In genomic region chr17:63842540-63843386, GRCh38 we compare ENCODE assay signal across 1 cellular context.
TF ChIP-seq lines count a peak whose summit lies in the region.

Gene SMARCD2 (minus strand): TSS chr17:63842685. CDS start chr17:63842674, 11 bp downstream.

TF ChIP-seq in HepG2, 621 proteins besides CTCF, POLR2A, EP300 and RAD21 (continued from another document and continues in another):
- TF ChIP-seq ZBTB10 (CRISPR knock-in tag; IDR thresholded peaks at IDR 0.05; ENCODE audit: borderline replicate concordance): peak; percentile 88
- peak; percentile 84 for TF ChIP-seq PATZ1 (CRISPR knock-in tag; IDR thresholded peaks at IDR 0.05)
- 0 out of 2 replicates have a peak, but pooled peaks have one; percentile 84 for TF ChIP-seq MBNL3 (CRISPR knock-in tag; conservative IDR thresholded peaks at IDR 0.05)
- TF ChIP-seq KDM1A (CRISPR knock-in tag; IDR thresholded peaks at IDR 0.05): peak; percentile 84
- TF ChIP-seq EEA1 (CRISPR knock-in tag; IDR thresholded peaks at IDR 0.05; ENCODE audit: borderline replicate concordance): peak; percentile 90
- no peak for TF ChIP-seq ZBTB8A (CRISPR knock-in tag; IDR thresholded peaks at IDR 0.05; ENCODE audit: borderline replicate concordance, low read depth)
- TF ChIP-seq SETDB1 (CRISPR knock-in tag; IDR thresholded peaks at IDR 0.05; ENCODE audit: borderline replicate concordance): no peak
- TF ChIP-seq ZNF451 (CRISPR knock-in tag; IDR thresholded peaks at IDR 0.05): peak; percentile 96
- peak; percentile 86; the same call in 1 of the 2 replicates for TF ChIP-seq MIER3 (CRISPR knock-in tag; IDR thresholded peaks at IDR 0.05; ENCODE audit: borderline replicate concordance)
- TF ChIP-seq SMC3 (IDR thresholded peaks at IDR 0.05; ENCODE audit: low read length): no peak; the same call in 1 of the 2 replicates
- TF ChIP-seq ZNF597 (CRISPR knock-in tag; IDR thresholded peaks at IDR 0.05): no peak; the same call in 1 of the 2 replicates
- no peak; the same call in 1 of the 2 replicates for TF ChIP-seq THAP9 (CRISPR knock-in tag; IDR thresholded peaks at IDR 0.05; ENCODE audit: borderline replicate concordance)
- TF ChIP-seq ETV6 (CRISPR knock-in tag; conservative IDR thresholded peaks at IDR 0.05): peak; percentile 97
- 0 out of 2 replicates have a peak, but pooled peaks have one; percentile 53 for TF ChIP-seq RNF219 (CRISPR knock-in tag; IDR thresholded peaks at IDR 0.05)
- TF ChIP-seq NR1H2 (CRISPR knock-in tag; IDR thresholded peaks at IDR 0.05; ENCODE audit: borderline replicate concordance, low read depth): peak; percentile 91; the same call in 1 of the 2 replicates
- TF ChIP-seq ZNF124 (CRISPR knock-in tag; IDR thresholded peaks at IDR 0.05): peak; percentile 95
- TF ChIP-seq CHCHD3 (CRISPR knock-in tag; IDR thresholded peaks at IDR 0.05): peak; percentile 82; the same call in 1 of the 2 replicates
- TF ChIP-seq ZHX1 (CRISPR knock-in tag; IDR thresholded peaks at IDR 0.05; ENCODE audit: low read depth): no peak
- no peak for TF ChIP-seq RARG (CRISPR knock-in tag; IDR thresholded peaks at IDR 0.05; ENCODE audit: low read depth)
- 0 out of 2 replicates have a peak, but pooled peaks have one; percentile 12 for TF ChIP-seq RFX3 (CRISPR knock-in tag; IDR thresholded peaks at IDR 0.05)
- peak; percentile 73 for TF ChIP-seq ZKSCAN1 (IDR thresholded peaks at IDR 0.05; ENCODE audit: low read length)
- TF ChIP-seq PLRG1 (conservative IDR thresholded peaks at IDR 0.05): no peak
- TF ChIP-seq GZF1 (CRISPR knock-in tag; IDR thresholded peaks at IDR 0.05): peak; percentile 76
- TF ChIP-seq FOXK2 (IDR thresholded peaks at IDR 0.05): no peak
- TF ChIP-seq YEATS2 (CRISPR knock-in tag; IDR thresholded peaks at IDR 0.05; ENCODE audit: borderline replicate concordance): peak; percentile 87
- no peak for TF ChIP-seq MZF1 (CRISPR knock-in tag; IDR thresholded peaks at IDR 0.05; ENCODE audit: borderline replicate concordance)
- 0 out of 2 replicates have a peak, but pooled peaks have one; percentile 45 for TF ChIP-seq FOXM1 (CRISPR knock-in tag; IDR thresholded peaks at IDR 0.05)
- TF ChIP-seq SMARCC2 (IDR thresholded peaks at IDR 0.05): peak; percentile 39; the same call in 1 of the 2 replicates
- no peak for TF ChIP-seq ZMAT5 (CRISPR knock-in tag; IDR thresholded peaks at IDR 0.05; ENCODE audit: borderline replicate concordance, low read depth)
- peak; percentile 96 for TF ChIP-seq TP53 (CRISPR knock-in tag; conservative IDR thresholded peaks at IDR 0.05)
- peak; percentile 54; the same call in 1 of the 2 replicates for TF ChIP-seq ZBTB7A (CRISPR knock-in tag; IDR thresholded peaks at IDR 0.05)
- TF ChIP-seq POLR2AphosphoS2 (IDR thresholded peaks at IDR 0.05; ENCODE audit: low read depth, low read length): no peak
- TF ChIP-seq ZNF772 (CRISPR knock-in tag; IDR thresholded peaks at IDR 0.05): peak; percentile 91
- peak; percentile 88; the same call in 1 of the 2 replicates for TF ChIP-seq ZFYVE20 (CRISPR knock-in tag; IDR thresholded peaks at IDR 0.05; ENCODE audit: borderline replicate concordance, low read depth)
- no peak; the same call in 1 of the 2 replicates for TF ChIP-seq SAFB2 (CRISPR knock-in tag; IDR thresholded peaks at IDR 0.05; ENCODE audit: borderline replicate concordance, low read depth)
- peak; percentile 38 for TF ChIP-seq ZBTB21 (CRISPR knock-in tag; IDR thresholded peaks at IDR 0.05)
- no peak for TF ChIP-seq ZBTB39 (CRISPR knock-in tag; IDR thresholded peaks at IDR 0.05)
- TF ChIP-seq ZSCAN21 (CRISPR knock-in tag; IDR thresholded peaks at IDR 0.05; ENCODE audit: borderline replicate concordance): peak; percentile 96; the same call in 1 of the 2 replicates
- peak; percentile 98 for TF ChIP-seq ZNF431 (CRISPR knock-in tag; IDR thresholded peaks at IDR 0.05; ENCODE audit: borderline replicate concordance, low read depth)
- peak; percentile 67 for TF ChIP-seq CREB1 (IDR thresholded peaks at IDR 0.05)
- peak; percentile 88 for TF ChIP-seq CREB1 (CRISPR knock-in tag; IDR thresholded peaks at IDR 0.05)
- no peak for TF ChIP-seq ZNF17 (CRISPR knock-in tag; IDR thresholded peaks at IDR 0.05)
- TF ChIP-seq ZNF432 (CRISPR knock-in tag; IDR thresholded peaks at IDR 0.05; ENCODE audit: borderline replicate concordance): no peak
- peak; percentile 93 for TF ChIP-seq MEIS2 (CRISPR knock-in tag; IDR thresholded peaks at IDR 0.05)
- TF ChIP-seq AGO2 (optimal IDR thresholded peaks at IDR 0.05; ENCODE audit: low read depth, low read length): no peak
- peak; percentile 87 for TF ChIP-seq E2F5 (CRISPR knock-in tag; conservative IDR thresholded peaks at IDR 0.05)
- peak; percentile 99 for TF ChIP-seq PHF5A (CRISPR knock-in tag; IDR thresholded peaks at IDR 0.05; ENCODE audit: low read depth, unreplicated experiment)
- TF ChIP-seq ZFP36L2 (CRISPR knock-in tag; IDR thresholded peaks at IDR 0.05): peak; percentile 80; the same call in 1 of the 2 replicates
